19 cellular contexts compared by ENCODE assay signal in genomic region chr11:10352911-10353550, GRCh38. TPM values are rescaled to one million over a fixed set of nuclear protein-coding genes. Genes with fewer than 3 reads are reported as not detected.
DNase-seq lines count a peak whose midpoint lies in the region; ATAC-seq and TF ChIP-seq lines count a peak whose summit lies in the region.
"Had no signal": no experiment of that assay in that cellular context is flagged by ENCODE, and none has a peak within 500 bp of the region (broad histone marks: within the 10 kb centered on the region; RNA-seq: fewer than 3 reads in every experiment).

No MANE protein-coding gene starts in this region.

- H3K36me3 ChIP-seq in mammary epithelial cell (ENCODE audit: insufficient read depth, low read length) (no peaks in the 10 kb centered on the region), mesenchymal stem cell (ENCODE audit: control insufficient read depth in 1 of 2, insufficient read depth in 2 of 2, low read depth in 1 of 2, low read length in 2 of 2) (no peaks in the 10 kb centered on the region), transverse colon (no peaks in the 10 kb centered on the region)
- H3K36me3 ChIP-seq: adrenal gland, BE2C, breast epithelium, ovary had no signal

- no peak overlapping the region for H3K4ac ChIP-seq in mesenchymal stem cell (ENCODE audit: low read depth in 1 of 2, low read length in 2 of 2)

- POLR2A ChIA-PET in MCF 10A (lab: Yijun Ruan, JAX), result no interaction called here
- POLR2A ChIA-PET in WTC11 (lab: Charles Lee), result interaction anchor here (1.8 to 3.1 kb wide), 3 partner anchors 14 to 48 kb away, joined by 9 to 37 read pairs (median 15); partner anchors contain the start of gene ADM

- no peak overlapping the region for H4K8ac ChIP-seq in mesenchymal stem cell (ENCODE audit: low read length)

- H4K20me1 ChIP-seq in mammary epithelial cell (ENCODE audit: insufficient read depth, low read length), result no peaks in the 10 kb centered on the region

- H3K4me2 ChIP-seq in mammary epithelial cell (ENCODE audit: insufficient read depth, low read depth, low read length), result no peak overlapping the region
- no peak overlapping the region for H3K4me2 ChIP-seq in mesenchymal stem cell (ENCODE audit: low read length, poor library complexity, severe bottlenecking)

- CTCF ChIA-PET in MCF 10A (lab: Yijun Ruan, JAX), result no interaction called here
- CTCF ChIA-PET in mammary epithelial cell (lab: Charles Lee; ENCODE audit: low non-redundant PET), result no interaction called here
- CTCF ChIA-PET in WTC11 (lab: Charles Lee), result interaction anchor here (1.0 to 3.8 kb wide), 4 partner anchors 14 to 48 kb away, joined by 3 to 42 read pairs (median 18); partner anchors contain the start of gene ADM

- no peak overlapping the region for H3K4me3 Mint-ChIP-seq in MCF 10A (ENCODE audit: unreplicated experiment)
- H3K4me3 Mint-ChIP-seq in WTC11, result peak overlapping the region; percentile 8; the same call in 1 of the 2 replicates
- no peak overlapping the region for H3K4me3 Mint-ChIP-seq in T-helper 2 cell treated with Interferon-gamma antibody and Interleukin-4, amounts not matched to agents 5 μg/mL and 100 μg/mL, for 36 hours
- H3K4me3 Mint-ChIP-seq: activated CD4-positive, alpha-beta T cell treated with anti-CD3 and anti-CD28 coated beads, Interleukin-2, amount 10 ng/mL, durations not matched to agents 24 days and 14 days; stimulated activated naive CD8-positive, alpha-beta T cell treated with anti-CD3 and anti-CD28 coated beads, Interleukin-15, Interleukin-2, amounts not matched to agents 100 ng/mL and 50 ng/mL, for 24 hours; type B pancreatic cell had no signal

- no peak overlapping the region for H2AFZ ChIP-seq in mammary epithelial cell (ENCODE audit: low read depth, low read length)
- H2AFZ ChIP-seq in mesenchymal stem cell (ENCODE audit: low read depth, low read length), result no peak overlapping the region

- H3K27ac ChIP-seq in mammary epithelial cell (ENCODE audit: insufficient read depth, low read depth, low read length), result no peak overlapping the region
- peak overlapping the region; percentile 8 for H3K27ac ChIP-seq in mesenchymal stem cell (ENCODE audit: low read length, poor library complexity, severe bottlenecking)
- H3K27ac ChIP-seq in transverse colon, result peak overlapping the region in 3 of 4 donors; percentile 60 to 74 (median 69)
- H3K27ac ChIP-seq: foreskin keratinocyte, RWPE1 had no signal

- TF ChIP-seq CTCF in MCF 10A (IDR thresholded peaks at IDR 0.05; ENCODE audit: unreplicated experiment) (no peak), mammary epithelial cell (conservative IDR thresholded peaks at IDR 0.05 in 1 of 2, IDR thresholded peaks at IDR 0.05 in 1 of 2; ENCODE audit: extremely low read depth in 1 of 2, insufficient read depth in 1 of 2, low read depth in 1 of 2, low read length in 2 of 2) (no peak), WTC11 (IDR thresholded peaks at IDR 0.05) (no peak), transverse colon (IDR thresholded peaks at IDR 0.05) (no peak)

- H2BK120ac ChIP-seq in mesenchymal stem cell (ENCODE audit: low read depth, low read length), result no peak overlapping the region

- H3K4me3 ChIP-seq in mammary epithelial cell (replicated peaks in 1 of 3; ENCODE audit: insufficient read depth in 1 of 3, low read depth in 2 of 3, low read length in 3 of 3) (no peak overlapping the region), mesenchymal stem cell (ENCODE audit: insufficient read depth in 1 of 2, low read depth in 1 of 2, low read length in 2 of 2) (no peak overlapping the region), transverse colon (no peak overlapping the region)
- H3K4me3 ChIP-seq: adrenal gland, breast epithelium, ovary had no signal

- H3K79me1 ChIP-seq in mesenchymal stem cell (replicated peaks; ENCODE audit: low read length, poor library complexity, severe bottlenecking), result no peaks in the 10 kb centered on the region

- H3K27ac Mint-ChIP-seq in MCF 10A (ENCODE audit: low read depth, unreplicated experiment) (peak overlapping the region; percentile 44), WTC11 (peak overlapping the region; percentile 100)
- no peak overlapping the region for H3K27ac Mint-ChIP-seq in activated naive CD4-positive, alpha-beta T cell treated with anti-CD3 and anti-CD28 coated beads, Interleukin-2, amount 50 U/mL, for 72 hours
- no peak overlapping the region for H3K27ac Mint-ChIP-seq in T-helper 2 cell treated with Interferon-gamma antibody and Interleukin-4, amounts not matched to agents 5 μg/mL and 100 μg/mL, for 36 hours
- H3K27ac Mint-ChIP-seq: activated CD4-positive, alpha-beta T cell treated with anti-CD3 and anti-CD28 coated beads, Interleukin-2, amount 10 ng/mL, durations not matched to agents 24 days and 14 days; stimulated activated naive CD8-positive, alpha-beta T cell treated with anti-CD3 and anti-CD28 coated beads, Interleukin-15, Interleukin-2, amounts not matched to agents 100 ng/mL and 50 ng/mL, for 24 hours had no signal

- ATAC-seq in WTC11 (no peak), GM19023 (IDR thresholded peaks at IDR 0.05; ENCODE audit: unreplicated experiment) (no peak)
- no peak for ATAC-seq in activated naive CD4-positive, alpha-beta T cell treated with anti-CD3 and anti-CD28 coated beads, Interleukin-2, amount 50 U/mL, for 72 hours
- ATAC-seq: foreskin keratinocyte had no signal

- no peak overlapping the region for H2AK5ac ChIP-seq in mesenchymal stem cell (ENCODE audit: low read length, severe bottlenecking)

- H4K91ac ChIP-seq in mesenchymal stem cell (ENCODE audit: low read length), result no peak overlapping the region

- TF ChIP-seq POLR2A in transverse colon (IDR thresholded peaks at IDR 0.05), result no peak

- WGBS in mammary epithelial cell (ENCODE audit: low coverage, missing lambda C conversion rate), result 90% methylated on average over 5 of the region's 5 CpGs
- 94% methylated on average over 5 of the region's 5 CpGs for WGBS in mesenchymal stem cell
- 85% methylated on average over 5 of the region's 5 CpGs for WGBS in transverse colon (ENCODE audit: low coverage in 1 of 2), 2 donors

- no peak overlapping the region for H3K18ac ChIP-seq in mesenchymal stem cell (ENCODE audit: low read depth in 1 of 2, low read length in 2 of 2)

- no peak overlapping the region for H3K23ac ChIP-seq in mesenchymal stem cell (ENCODE audit: low read length in 2 of 2)

- H3K9me3 Mint-ChIP-seq in MCF 10A (ENCODE audit: unreplicated experiment) (no peaks in the 10 kb centered on the region), WTC11 (peaks cover 19% of the 10 kb centered on the region)
- no peaks in the 10 kb centered on the region for H3K9me3 Mint-ChIP-seq in activated naive CD4-positive, alpha-beta T cell treated with anti-CD3 and anti-CD28 coated beads, Interleukin-2, amount 50 U/mL, for 72 hours
- no peaks in the 10 kb centered on the region for H3K9me3 Mint-ChIP-seq in T-helper 2 cell treated with Interferon-gamma antibody and Interleukin-4, amounts not matched to agents 5 μg/mL and 100 μg/mL, for 36 hours
- H3K9me3 Mint-ChIP-seq: activated CD4-positive, alpha-beta T cell treated with anti-CD3 and anti-CD28 coated beads, Interleukin-2, amount 10 ng/mL, durations not matched to agents 24 days and 14 days; stimulated activated naive CD8-positive, alpha-beta T cell treated with anti-CD3 and anti-CD28 coated beads, Interleukin-15, Interleukin-2, amounts not matched to agents 100 ng/mL and 50 ng/mL, for 24 hours; type B pancreatic cell had no signal

- no peak overlapping the region for H3K14ac ChIP-seq in mesenchymal stem cell (ENCODE audit: low read length in 2 of 2)

- H3K9me3 ChIP-seq in mammary epithelial cell (replicated peaks; ENCODE audit: insufficient read depth, low read length) (no peaks in the 10 kb centered on the region), mesenchymal stem cell (ENCODE audit: control insufficient read depth, low read length) (no peaks in the 10 kb centered on the region), transverse colon (no peaks in the 10 kb centered on the region)
- H3K9me3 ChIP-seq: adrenal gland, BE2C, breast epithelium, ovary had no signal

- no peaks in the 10 kb centered on the region for H3K36me3 Mint-ChIP-seq in MCF 10A (ENCODE audit: insufficient read depth, unreplicated experiment)
- H3K36me3 Mint-ChIP-seq in WTC11, result peaks cover 16% of the 10 kb centered on the region
- H3K36me3 Mint-ChIP-seq in activated naive CD4-positive, alpha-beta T cell treated with anti-CD3 and anti-CD28 coated beads, Interleukin-2, amount 50 U/mL, for 72 hours, result no peaks in the 10 kb centered on the region
- no peaks in the 10 kb centered on the region for H3K36me3 Mint-ChIP-seq in T-helper 2 cell treated with Interferon-gamma antibody and Interleukin-4, amounts not matched to agents 5 μg/mL and 100 μg/mL, for 36 hours (ENCODE audit: low read depth)
- H3K36me3 Mint-ChIP-seq: type B pancreatic cell had no signal

- in situ Hi-C loops in mammary epithelial cell (cut with MboI; ENCODE audit: low sequenced_read_pairs in 2 of 2), result no loop called here
- in situ Hi-C loops in transverse colon (cut with MboI; ENCODE audit: low pct_ligation_motif_present in 1 of 4, low pct_unique_long_range_greater_than_20kb in 1 of 4, low sequenced_read_pairs in 3 of 4), result loop anchor here in 1 of 4 donors (25.0 kb wide), 1 partner anchor 141 kb away; no protein-coding TSS in a partner anchor

- intact Hi-C loops in MCF 10A (cut with micrococcal nuclease) (no loop called here), mammary epithelial cell (cut with micrococcal nuclease) (no loop called here), transverse colon (cut with DNase I; ENCODE audit: low total_unique reads) (no loop called here)

- H3K79me2 ChIP-seq in mammary epithelial cell (ENCODE audit: insufficient read depth, low read length), result no peaks in the 10 kb centered on the region

- no peak for TF ChIP-seq EP300 in transverse colon (IDR thresholded peaks at IDR 0.05; ENCODE audit: low read depth)

- no peak overlapping the region for H2BK12ac ChIP-seq in mesenchymal stem cell (ENCODE audit: low read length in 2 of 2)

- H2BK5ac ChIP-seq in mesenchymal stem cell (ENCODE audit: low read depth, low read length, poor library complexity, severe bottlenecking), result no peak overlapping the region

- H3K4me1 Mint-ChIP-seq in MCF 10A (ENCODE audit: insufficient read depth, unreplicated experiment) (peaks cover 34% of the 10 kb centered on the region), WTC11 (peaks cover 69% of the 10 kb centered on the region)
- H3K4me1 Mint-ChIP-seq in T-helper 2 cell treated with Interferon-gamma antibody and Interleukin-4, amounts not matched to agents 5 μg/mL and 100 μg/mL, for 36 hours (ENCODE audit: low read depth), result no peaks in the 10 kb centered on the region
- H3K4me1 Mint-ChIP-seq: activated CD4-positive, alpha-beta T cell treated with anti-CD3 and anti-CD28 coated beads, Interleukin-2, amount 10 ng/mL, durations not matched to agents 24 days and 14 days had no signal

- dilution Hi-C loops in mammary epithelial cell (cut with HindIII; ENCODE audit: low sequenced_read_pairs), result no loop called here

- H3K27me3 Mint-ChIP-seq in MCF 10A (ENCODE audit: insufficient read depth, unreplicated experiment) (no peaks in the 10 kb centered on the region), WTC11 (ENCODE audit: low read depth) (no peaks in the 10 kb centered on the region; the same call in none of the 2 replicates)
- peaks cover 22% of the 10 kb centered on the region for H3K27me3 Mint-ChIP-seq in T-helper 2 cell treated with Interferon-gamma antibody and Interleukin-4, amounts not matched to agents 5 μg/mL and 100 μg/mL, for 36 hours (ENCODE audit: low read depth)
- H3K27me3 Mint-ChIP-seq: type B pancreatic cell had no signal

- no peaks in the 10 kb centered on the region for H3K27me3 ChIP-seq in mammary epithelial cell (ENCODE audit: insufficient read depth, low read length)
- H3K27me3 ChIP-seq in mesenchymal stem cell (ENCODE audit: control insufficient read depth in 1 of 2, insufficient read depth in 1 of 2, low read length in 2 of 2), result no peaks in the 10 kb centered on the region
- H3K27me3 ChIP-seq in transverse colon, result no peaks in the 10 kb centered on the region
- H3K27me3 ChIP-seq: adrenal gland, BE2C, breast epithelium, foreskin keratinocyte, ovary had no signal

- H3K4me1 ChIP-seq in mammary epithelial cell (ENCODE audit: insufficient read depth, low read length), result peaks cover 28% of the 10 kb centered on the region
- H3K4me1 ChIP-seq in mesenchymal stem cell (ENCODE audit: control insufficient read depth, insufficient read depth, low read depth, low read length), result peaks cover 14% of the 10 kb centered on the region
- peaks cover 4 to 13% (median 8%) of the 10 kb centered on the region in 4 donors for H3K4me1 ChIP-seq in transverse colon
- H3K4me1 ChIP-seq: BE2C, breast epithelium had no signal

- DNase-seq in MCF 10A (ENCODE audit: unreplicated experiment) (no peak), mammary epithelial cell (no peak), WTC11 (ENCODE audit: low spot score) (no peak), mesenchymal stem cell (no peak), transverse colon (no peak)
- DNase-seq in activated naive CD4-positive, alpha-beta T cell treated with anti-CD3 and anti-CD28 coated beads, Interleukin-2, amount 50 U/mL, for 72 hours (ENCODE audit: low spot score in 2 of 2), result no peak
- no peak for DNase-seq in T-helper 2 cell treated with Interferon-gamma antibody and Interleukin-4, amounts not matched to agents 5 μg/mL and 100 μg/mL, for 36 hours (ENCODE audit: low spot score)
- DNase-seq: activated CD4-positive, alpha-beta T cell treated with anti-CD3 and anti-CD28 coated beads, Interleukin-2, amount 10 ng/mL, durations not matched to agents 24 days and 14 days; activated effector memory CD4-positive, alpha-beta T cell treated with anti-CD3 and anti-CD28 coated beads, Interleukin-2, amount 50 U/mL, for 16 hours; adrenal gland; BE2C; foreskin keratinocyte; NCI-H1694 treated with DMSO at 0.1 percent for 48 hours; ovary had no signal

- H3K9ac ChIP-seq in mammary epithelial cell (ENCODE audit: insufficient read depth, low read length), result no peak overlapping the region
- H3K9ac ChIP-seq in mesenchymal stem cell (ENCODE audit: low read length), result no peak overlapping the region

- BruUV-seq in MCF 10A (replicated peaks; lab: Mats Ljungman, UMichigan) (no TSS peak), mammary epithelial cell (replicated peaks; lab: Mats Ljungman, UMichigan) (no TSS peak)

- H2BK15ac ChIP-seq in mesenchymal stem cell (ENCODE audit: low read depth, poor library complexity, severe bottlenecking), result no peak overlapping the region

RNA-seq across cellular contexts. Expression of gene ADM, which starts 48.2 kb away (rescaled TPM):
- total RNA-seq in MCF 10A (2022) (8.7 and 10.6 TPM in 2 replicates), mammary epithelial cell (100 to 1,000 TPM in 1 of 2 donors, 10 to 100 TPM in 1; 74.6 to 231 TPM), WTC11 (2021) (18.7 to 40.8 TPM (median 40.1 TPM) in 3 replicates), transverse colon (100 to 1,000 TPM in 3 of 4 donors, 10 to 100 TPM in 1; 51.9 to 235 (median 157) TPM)
- polyA plus RNA-seq in mammary epithelial cell, result 48.9 TPM
- polyA minus RNA-seq in mammary epithelial cell, result 28.9 TPM
- 90.3 TPM for polyA plus RNA-seq in mesenchymal stem cell (2013, experiment 1 of 2)
- polyA plus RNA-seq in mesenchymal stem cell (2013, experiment 2 of 2), result 87.3 TPM
- 10 to 100 TPM in 1 of 2 donors, under 1 TPM in 1; 0.57 to 33.6 TPM for total RNA-seq in activated naive CD4-positive, alpha-beta T cell treated with anti-CD3 and anti-CD28 coated beads, Interleukin-2, amount 50 U/mL, for 72 hours

RNA-seq across cellular contexts. Expression of gene SBF2, which starts 59.0 kb away (rescaled TPM):
- 28.3 and 28.7 TPM in 2 replicates for total RNA-seq in MCF 10A (2022)
- 10 to 100 TPM; 32.0 to 32.7 TPM for total RNA-seq in mammary epithelial cell
- 19.1 TPM for polyA plus RNA-seq in mammary epithelial cell
- polyA minus RNA-seq in mammary epithelial cell, result 61.2 TPM
- total RNA-seq in WTC11 (2021), result 46.2 to 53.6 TPM (median 47.6 TPM) in 3 replicates
- polyA plus RNA-seq in mesenchymal stem cell (2013, experiment 1 of 2), result 21.0 TPM
- 20.2 TPM for polyA plus RNA-seq in mesenchymal stem cell (2013, experiment 2 of 2)
- 10 to 100 TPM; 46.4 to 71.0 (median 54.8) TPM for total RNA-seq in transverse colon
- total RNA-seq in activated naive CD4-positive, alpha-beta T cell treated with anti-CD3 and anti-CD28 coated beads, Interleukin-2, amount 50 U/mL, for 72 hours, result 10 to 100 TPM; 17.8 to 33.2 TPM

Comparison
In these comparisons a context has a peak if more than half of its experiments do, and no peak if none do; other contexts are left out.
1. H3K27ac Mint-ChIP-seq: peak in MCF 10A (single experiment) and WTC11 (single experiment); none in activated naive CD4-positive, alpha-beta T cell treated with anti-CD3 and anti-CD28 coated beads, Interleukin-2, amount 50 U/mL, for 72 hours (0 of 2) and T-helper 2 cell treated with Interferon-gamma antibody and Interleukin-4, amounts not matched to agents 5 μg/mL and 100 μg/mL, for 36 hours (single experiment).